ENCODE assay signal across 18 cellular contexts in the genomic region with DNA sequence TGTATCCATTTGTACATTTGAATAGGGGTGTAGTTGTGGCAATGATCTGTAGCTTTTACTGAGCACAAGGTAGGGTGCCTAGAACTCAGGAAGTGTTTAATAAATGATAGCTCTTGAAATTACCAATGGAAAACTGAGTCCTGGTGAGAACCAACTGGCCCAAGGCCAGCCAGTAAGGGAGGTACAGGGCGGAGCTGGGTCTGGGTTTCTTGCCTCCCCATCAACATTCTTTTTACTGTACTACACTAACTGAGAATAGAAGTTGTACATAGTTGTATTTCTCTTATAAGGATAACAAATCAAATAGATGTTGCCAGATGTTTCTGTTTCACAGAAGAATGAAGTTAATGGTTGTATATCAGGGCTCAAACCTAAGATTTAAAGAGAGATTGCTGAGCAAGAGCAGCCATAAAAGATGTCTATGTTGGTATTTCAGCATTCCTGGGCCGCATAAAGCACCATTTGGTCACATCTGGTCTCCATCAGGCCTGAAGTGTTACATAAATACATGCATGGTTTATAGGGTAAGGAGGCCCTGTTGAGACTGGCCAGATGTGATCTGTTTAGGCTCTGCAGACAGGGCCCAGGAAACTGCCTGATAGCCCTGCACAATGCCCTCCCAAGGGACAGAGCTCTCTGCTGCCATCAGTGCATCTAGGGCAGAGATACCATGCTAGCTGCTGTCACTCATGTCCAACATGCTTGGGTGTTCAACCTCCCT.
DNase-seq lines count a peak whose midpoint lies in the region; ATAC-seq and TF ChIP-seq lines count a peak whose summit lies in the region.
"Had no signal": no experiment of that assay in that cellular context is flagged by ENCODE, and none has a peak within 500 bp of the region (broad histone marks: within the 10 kb centered on the region; RNA-seq: fewer than 3 reads in every experiment).

No MANE protein-coding gene starts in this region.

- H3K27ac ChIP-seq in neural progenitor cell (no peak overlapping the region), osteoblast (ENCODE audit: low read depth, low read length) (no peak overlapping the region)
- H3K27ac ChIP-seq: PC-9 had no signal

- no peak for ATAC-seq in HG02759 (IDR thresholded peaks at IDR 0.05; ENCODE audit: unreplicated experiment)
- ATAC-seq: activated T-cell treated with anti-CD3 and anti-CD28 coated beads, Interleukin-2, amount 50 U/mL, for 4 hours; effector memory CD8-positive, alpha-beta T cell; stimulated activated naive B cell treated with anti-CD40 and anti-IgM and Interleukin-4, amounts not matched to agents 10 μg/mL and 1 μg/mL and 100 μg/mL, for 72 hours had no signal

- H3K36me3 ChIP-seq in neural progenitor cell (no peaks in the 10 kb centered on the region), osteoblast (ENCODE audit: insufficient read depth, low read length) (no peaks in the 10 kb centered on the region)

- no peaks in the 10 kb centered on the region for H3K27me3 ChIP-seq in neural progenitor cell
- H3K27me3 ChIP-seq in osteoblast (ENCODE audit: insufficient read depth, low read length): no peaks in the 10 kb centered on the region

- H3K9ac ChIP-seq in neural progenitor cell: no peak overlapping the region

- H3K27ac Mint-ChIP-seq in neural progenitor cell: peak overlapping the region; percentile 43
- H3K27ac Mint-ChIP-seq: CD14-positive monocyte; effector memory CD8-positive, alpha-beta T cell; stimulated activated naive B cell treated with anti-CD40 and anti-IgM and Interleukin-4, amounts not matched to agents 10 μg/mL and 1 μg/mL and 100 μg/mL, for 72 hours; T-helper 1 cell treated with Interleukin-12 subunit alpha and Interleukin-12 subunit beta and Interleukin-4 antibody, amounts not matched to agents 30 μg/mL and 1 μg/mL, for 36 hours had no signal

- H3F3A ChIP-seq in neural progenitor cell (ENCODE audit: low read depth): peaks cover 27% of the 10 kb centered on the region

- no peak overlapping the region for H3K4me3 Mint-ChIP-seq in neural progenitor cell
- H3K4me3 Mint-ChIP-seq: activated T-cell treated with anti-CD3 and anti-CD28 coated beads, Interleukin-2, amount 50 U/mL, for 4 hours; CD14-positive monocyte; effector memory CD8-positive, alpha-beta T cell; stimulated activated naive B cell treated with anti-CD40 and anti-IgM and Interleukin-4, amounts not matched to agents 10 μg/mL and 1 μg/mL and 100 μg/mL, for 72 hours; T-helper 1 cell treated with Interleukin-12 subunit alpha and Interleukin-12 subunit beta and Interleukin-4 antibody, amounts not matched to agents 30 μg/mL and 1 μg/mL, for 36 hours had no signal

- peaks cover 45% of the 10 kb centered on the region for H3K4me1 Mint-ChIP-seq in neural progenitor cell
- H3K4me1 Mint-ChIP-seq: CD14-positive monocyte; stimulated activated naive B cell treated with anti-CD40 and anti-IgM and Interleukin-4, amounts not matched to agents 10 μg/mL and 1 μg/mL and 100 μg/mL, for 72 hours had no signal

- H3K4me1 ChIP-seq in neural progenitor cell (peaks cover 30% of the 10 kb centered on the region), osteoblast (ENCODE audit: insufficient read depth, low read length) (peaks cover 49% of the 10 kb centered on the region)

- DNase-seq in AG10803 (ENCODE audit: low read depth): peak; percentile 99
- peak; percentile 89 for DNase-seq in RPMI7951 (ENCODE audit: low read depth)
- peak; percentile 98 for DNase-seq in fibroblast of peridontal ligament (ENCODE audit: extremely low read depth)
- DNase-seq in neural progenitor cell (ENCODE audit: low spot score): no peak
- no peak for DNase-seq in activated T-cell treated with anti-CD3 and anti-CD28 coated beads for 4 hours
- no peak for DNase-seq in osteoblast (ENCODE audit: insufficient read length, low spot score, missing footprints)
- no peak for DNase-seq in T-helper 1 cell
- DNase-seq: activated CD4-positive, alpha-beta T cell treated with anti-CD3 and anti-CD28 coated beads for 48 hours; activated T-cell treated with anti-CD3 and anti-CD28 coated beads, Interleukin-2, amount 50 U/mL, for 4 hours; effector memory CD8-positive, alpha-beta T cell; mesendoderm; NCI-H1436 treated with DMSO at 0.1 percent for 48 hours; PC-9; stimulated activated CD4-positive, alpha-beta T cell treated with anti-CD3 and anti-CD28 coated beads, Interleukin-4, amount 100 ng/mL, for 24 hours; stimulated activated naive B cell treated with anti-CD40 and anti-IgM and Interleukin-4, amounts not matched to agents 10 μg/mL and 1 μg/mL and 100 μg/mL, for 72 hours had no signal

- H4K20me1 ChIP-seq in neural progenitor cell (ENCODE audit: low read depth): no peaks in the 10 kb centered on the region
- H4K20me1 ChIP-seq in osteoblast (ENCODE audit: insufficient read depth, low read length): no peaks in the 10 kb centered on the region

- H3K27me3 Mint-ChIP-seq in neural progenitor cell (ENCODE audit: insufficient read depth, low read depth): peaks cover 6% of the 10 kb centered on the region

- H2AFZ ChIP-seq in neural progenitor cell (replicated peaks): no peak overlapping the region
- no peak overlapping the region for H2AFZ ChIP-seq in osteoblast (ENCODE audit: low read length)
- H2AFZ ChIP-seq: PC-9 had no signal

- H3K4me3 ChIP-seq in AG10803 (ENCODE audit: low read length) (no peak overlapping the region), neural progenitor cell (no peak overlapping the region), osteoblast (ENCODE audit: insufficient read depth, low read length) (no peak overlapping the region)
- H3K4me3 ChIP-seq: PC-9 had no signal

- no peaks in the 10 kb centered on the region for H3K9me3 ChIP-seq in neural progenitor cell (ENCODE audit: low read depth)
- H3K9me3 ChIP-seq in osteoblast (ENCODE audit: low read depth, low read length): no peaks in the 10 kb centered on the region

- no peak overlapping the region for H3K4me2 ChIP-seq in neural progenitor cell
- no peak overlapping the region for H3K4me2 ChIP-seq in osteoblast (ENCODE audit: insufficient read depth, low read length)
- H3K4me2 ChIP-seq: PC-9 had no signal

- H3K9me3 Mint-ChIP-seq in neural progenitor cell: peaks cover 13% of the 10 kb centered on the region
- H3K9me3 Mint-ChIP-seq: activated T-cell treated with anti-CD3 and anti-CD28 coated beads, Interleukin-2, amount 50 U/mL, for 4 hours; effector memory CD8-positive, alpha-beta T cell; stimulated activated naive B cell treated with anti-CD40 and anti-IgM and Interleukin-4, amounts not matched to agents 10 μg/mL and 1 μg/mL and 100 μg/mL, for 72 hours; T-helper 1 cell treated with Interleukin-12 subunit alpha and Interleukin-12 subunit beta and Interleukin-4 antibody, amounts not matched to agents 30 μg/mL and 1 μg/mL, for 36 hours had no signal

- H3K79me2 ChIP-seq in neural progenitor cell (ENCODE audit: low read depth) (no peaks in the 10 kb centered on the region), osteoblast (ENCODE audit: insufficient read depth, low read length) (no peaks in the 10 kb centered on the region)

- peaks cover 2% of the 10 kb centered on the region for H3K36me3 Mint-ChIP-seq in neural progenitor cell
- H3K36me3 Mint-ChIP-seq: CD14-positive monocyte; stimulated activated naive B cell treated with anti-CD40 and anti-IgM and Interleukin-4, amounts not matched to agents 10 μg/mL and 1 μg/mL and 100 μg/mL, for 72 hours had no signal

- no peak for TF ChIP-seq CTCF in AG10803 (conservative IDR thresholded peaks at IDR 0.05; ENCODE audit: low read length)
- no peak for TF ChIP-seq CTCF in neural progenitor cell (IDR thresholded peaks at IDR 0.05)
- TF ChIP-seq CTCF in osteoblast (IDR thresholded peaks at IDR 0.05; ENCODE audit: extremely low read depth, low read depth, low read length): no peak

Comparison
In these comparisons a context has a peak if more than half of its experiments do, and no peak if none do; other contexts are left out.
1. DNase-seq: peak in AG10803 (single experiment), RPMI7951 (single experiment) and fibroblast of peridontal ligament (single experiment); none in neural progenitor cell (single experiment), activated T-cell treated with anti-CD3 and anti-CD28 coated beads for 4 hours (single experiment), osteoblast (single experiment) and T-helper 1 cell (0 of 5).